Comparison of ENCODE assay signal across 11 cellular contexts in the genomic region with DNA sequence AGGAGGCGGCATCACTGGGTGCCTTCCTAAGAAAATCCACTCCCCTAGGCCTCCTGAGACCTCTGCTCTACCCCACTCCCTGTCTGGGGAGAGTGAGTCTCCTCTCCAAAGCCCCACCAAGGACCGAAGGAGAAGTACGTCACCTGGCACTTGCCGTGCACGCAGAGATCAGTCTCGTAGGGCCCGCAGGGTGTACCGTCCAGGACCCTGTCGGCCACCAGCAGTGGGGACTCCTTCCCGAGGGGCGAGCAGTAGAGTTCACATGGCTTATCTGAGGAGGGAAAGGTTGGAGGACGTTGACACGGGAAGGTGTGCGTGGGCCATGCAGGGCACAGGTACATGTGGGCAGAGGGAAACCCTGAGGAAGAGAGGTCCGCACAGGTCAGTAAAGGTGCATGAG.
DNase-seq lines count a peak whose midpoint lies in the region; ATAC-seq, FAIRE-seq and TF ChIP-seq lines count a peak whose summit lies in the region.
"Had no signal": no experiment of that assay in that cellular context is flagged by ENCODE, and none has a peak within 500 bp of the region (broad histone marks: within the 10 kb centered on the region; RNA-seq: fewer than 3 reads in every experiment).

No MANE protein-coding gene starts in this region.

- H3K27me3 ChIP-seq in right atrium auricular region (no peaks in the 10 kb centered on the region), adrenal gland (no peaks in the 10 kb centered on the region)

- H3K27ac Mint-ChIP-seq in neural crest cell (ENCODE audit: unreplicated experiment), result peak overlapping the region; percentile 96

- no peak for ATAC-seq in Right ventricle myocardium superior (ENCODE audit: poor library complexity)
- ATAC-seq in GM19328 (IDR thresholded peaks at IDR 0.05; ENCODE audit: unreplicated experiment), result no peak

- no peak overlapping the region for H3K4me3 Mint-ChIP-seq in neural crest cell

- H3K9me3 ChIP-seq in right atrium auricular region (no peaks in the 10 kb centered on the region), adrenal gland (replicated peaks in 1 of 3) (no peaks in the 10 kb centered on the region)

- H3K4me3 ChIP-seq in right atrium auricular region, result no peak overlapping the region
- no peak overlapping the region for H3K4me3 ChIP-seq in adrenal gland

- 94 to 99% (median 97%) methylated on average over 5 to 15 of the region's 15 CpGs for WGBS in adrenal gland, 4 donors

- H3K27ac ChIP-seq in right atrium auricular region (no peak overlapping the region), adrenal gland (no peak overlapping the region)

- H3K36me3 ChIP-seq in right atrium auricular region (no peaks in the 10 kb centered on the region), adrenal gland (replicated peaks in 1 of 2) (no peaks in the 10 kb centered on the region)

- POLR2A ChIA-PET in HEK293T (lab: Yijun Ruan, JAX), result no interaction called here

- no peak for TF ChIP-seq POLR2A in adrenal gland (IDR thresholded peaks at IDR 0.05)

- FAIRE-seq in HTR-8/SVneo (lab: Jason Lieb, UNC), result no peak

- CTCF ChIA-PET in HEK293T (lab: Yijun Ruan, JAX), result no interaction called here

- intact Hi-C loops in Right ventricle myocardium superior (cut with DNase I) (no loop called here), adrenal gland (cut with DNase I) (no loop called here)

- H3K4me1 ChIP-seq in right atrium auricular region (peaks cover 0 to 43% of the 10 kb centered on the region in 2 donors), adrenal gland (replicated peaks in 1 of 2) (peaks cover 14 to 39% of the 10 kb centered on the region in 2 donors)

- H3K4me1 Mint-ChIP-seq in neural crest cell, result peaks cover 44% of the 10 kb centered on the region

- H3K9me3 Mint-ChIP-seq in neural crest cell, result peaks cover 3% of the 10 kb centered on the region

- TF ChIP-seq CTCF in right atrium auricular region (IDR thresholded peaks at IDR 0.05), result no peak
- TF ChIP-seq CTCF in adrenal gland (IDR thresholded peaks at IDR 0.05), result no peak
- TF ChIP-seq CTCF in neural crest cell (conservative IDR thresholded peaks at IDR 0.05), result no peak

- H3K27me3 Mint-ChIP-seq in neural crest cell (ENCODE audit: low read depth), result no peaks in the 10 kb centered on the region

- peaks cover 2% of the 10 kb centered on the region for H3K36me3 Mint-ChIP-seq in neural crest cell (ENCODE audit: low read depth)

- DNase-seq in right atrium auricular region (ENCODE audit: low spot score), result peak; percentile 46
- DNase-seq in Right ventricle myocardium superior, result no peak
- peak in 4 of 7 donors; percentile 4 to 24 (median 18) for DNase-seq in adrenal gland
- DNase-seq in neural crest cell (ENCODE audit: low read depth, low spot score), result no peak
- DNase-seq in HTR-8/SVneo (ENCODE audit: insufficient read length, low spot score), result no peak
- DNase-seq in HEK293T (ENCODE audit: extremely low spot score), result no peak
- DNase-seq: H7, NCI-H187, NCI-H345, NCI-H526 treated with DMSO at 0.1 percent for 48 hours had no signal

TF ChIP-seq in HEK293T, 16 proteins besides CTCF, POLR2A, EP300 and RAD21:
- TF ChIP-seq ARNT (IDR thresholded peaks at IDR 0.05) (no peak), SP1 (IDR thresholded peaks at IDR 0.05) (no peak), FOXA1 (IDR thresholded peaks at IDR 0.05) (no peak), CTBP1 (IDR thresholded peaks at IDR 0.05; ENCODE audit: borderline replicate concordance) (no peak), FOXK2 (IDR thresholded peaks at IDR 0.05) (no peak), HDGF (IDR thresholded peaks at IDR 0.05; ENCODE audit: borderline replicate concordance) (no peak), FOXM1 (IDR thresholded peaks at IDR 0.05; ENCODE audit: borderline replicate concordance) (no peak), NFRKB (IDR thresholded peaks at IDR 0.05) (no peak), L3MBTL2 (conservative IDR thresholded peaks at IDR 0.05) (no peak), ZNF384 (IDR thresholded peaks at IDR 0.05) (no peak), SUZ12 (IDR thresholded peaks at IDR 0.05) (no peak), LEF1 (IDR thresholded peaks at IDR 0.05; ENCODE audit: borderline replicate concordance) (no peak), TARDBP (IDR thresholded peaks at IDR 0.05) (no peak), BHLHE40 (IDR thresholded peaks at IDR 0.05; ENCODE audit: borderline replicate concordance) (no peak), ELF4 (IDR thresholded peaks at IDR 0.05) (no peak)
- TF ChIP-seq, protein P1, sequence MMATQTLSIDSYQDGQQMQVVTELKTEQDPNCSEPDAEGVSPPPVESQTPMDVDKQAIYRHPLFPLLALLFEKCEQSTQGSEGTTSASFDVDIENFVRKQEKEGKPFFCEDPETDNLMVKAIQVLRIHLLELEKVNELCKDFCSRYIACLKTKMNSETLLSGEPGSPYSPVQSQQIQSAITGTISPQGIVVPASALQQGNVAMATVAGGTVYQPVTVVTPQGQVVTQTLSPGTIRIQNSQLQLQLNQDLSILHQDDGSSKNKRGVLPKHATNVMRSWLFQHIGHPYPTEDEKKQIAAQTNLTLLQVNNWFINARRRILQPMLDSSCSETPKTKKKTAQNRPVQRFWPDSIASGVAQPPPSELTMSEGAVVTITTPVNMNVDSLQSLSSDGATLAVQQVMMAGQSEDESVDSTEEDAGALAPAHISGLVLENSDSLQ (IDR thresholded peaks at IDR 0.05), result no peak

Comparison
In these comparisons a context has a peak if more than half of its experiments do, and no peak if none do; other contexts are left out.
1. DNase-seq: peak in right atrium auricular region (single experiment) and adrenal gland (4 of 7); none in Right ventricle myocardium superior (single experiment), neural crest cell (single experiment), HTR-8/SVneo (single experiment) and HEK293T (single experiment).